ENCODE assay signal across 19 cellular contexts in the genomic region with DNA sequence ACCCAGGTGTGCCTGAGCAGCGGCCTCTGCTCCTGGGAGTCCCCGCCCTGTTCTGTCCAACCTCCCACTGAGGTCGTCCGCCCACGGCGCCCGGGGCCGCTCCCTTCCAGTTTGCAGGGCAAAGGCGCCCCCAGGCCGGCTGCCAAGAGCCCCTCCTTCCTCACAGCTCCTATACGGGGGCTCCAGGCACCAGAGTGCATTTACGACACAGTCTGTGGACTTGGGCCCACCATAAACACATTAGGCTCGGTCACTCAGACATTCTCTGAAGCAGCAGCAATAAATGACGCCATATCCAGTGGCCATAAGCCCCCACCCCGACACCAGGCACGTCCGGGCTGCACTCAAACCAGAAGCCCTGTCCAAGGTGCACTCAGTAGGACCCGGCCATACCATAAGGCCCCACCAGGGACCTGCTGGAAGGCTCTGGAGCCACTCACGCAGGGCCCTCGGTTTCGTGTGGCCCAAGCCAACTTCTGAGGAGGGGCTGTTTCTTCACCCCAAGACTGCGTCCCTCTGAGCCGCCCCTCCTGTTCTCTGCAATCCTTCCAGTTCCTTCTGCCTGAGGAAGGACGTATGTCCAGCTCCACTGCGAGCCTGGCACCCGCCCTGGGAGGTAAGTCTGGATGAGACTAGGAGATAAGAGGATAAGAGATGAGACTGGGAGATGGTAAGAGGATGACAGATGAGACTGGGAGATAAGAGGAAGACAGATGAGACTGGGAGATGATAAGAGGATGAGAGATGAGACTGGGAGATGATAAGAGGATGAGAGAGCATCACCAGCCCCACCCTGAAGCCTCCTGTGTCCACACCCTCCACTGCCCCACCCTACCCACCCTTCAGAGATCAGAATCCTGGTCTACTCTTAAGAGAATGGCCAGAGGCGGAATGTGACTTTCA. TPM values are rescaled to one million over a fixed set of nuclear protein-coding genes. Genes with fewer than 3 reads are reported as not detected.
"Had no signal": no experiment of that assay in that cellular context is flagged by ENCODE, and none has a peak within 500 bp of the region (broad histone marks: within the 10 kb centered on the region; RNA-seq: fewer than 3 reads in every experiment).

No MANE protein-coding gene starts in this region.

- H3K4me3 ChIP-seq: cardiac muscle cell, gastroesophageal sphincter, left lung, right atrium auricular region, smooth muscle cell had no signal

- H3K27ac ChIP-seq: cardiac muscle cell, gastroesophageal sphincter, left lung, right atrium auricular region had no signal

- ATAC-seq: gastroesophageal sphincter; left lung; natural killer cell treated with Interleukin-12 subunit alpha and Interleukin-12 subunit beta and Interleukin-15 and Interleukin-18, amount 100 ng/mL, for 72 hours; stimulated activated naive CD8-positive, alpha-beta T cell treated with anti-CD3 and anti-CD28 coated beads, Interleukin-15, Interleukin-2, amounts not matched to agents 100 U/mL and 50 U/mL, for 24 hours had no signal

- DNase-seq: activated CD4-positive, alpha-beta memory T cell treated with anti-CD3 and anti-CD28 coated beads, Interleukin-2, amount 10 ng/mL, durations not matched to agents 7 days and 5 days; activated CD4-positive, alpha-beta T cell treated with anti-CD3 and anti-CD28 coated beads for 4 hours; activated effector memory CD4-positive, alpha-beta T cell treated with Interleukin-2 at 50 U/mL for 16 hours; activated T-cell treated with anti-CD3 and anti-CD28 coated beads, Interleukin-2, amount 50 U/mL, for 24 hours; erythroblast; islet precursor cell; stimulated activated CD4-positive, alpha-beta T cell treated with anti-CD3 and anti-CD28 coated beads, Interleukin-4, amount 100 ng/mL, for 4 hours; stimulated activated CD8-positive, alpha-beta memory T cell treated with anti-CD3 and anti-CD28 coated beads, Interleukin-4, amount 100 ng/mL, for 48 hours; stimulated activated naive CD8-positive, alpha-beta T cell treated with anti-CD3 and anti-CD28 coated beads, Interleukin-15, Interleukin-2, amounts not matched to agents 100 U/mL and 50 U/mL, for 24 hours had no signal

- H3K4me1 ChIP-seq: left lung, right atrium auricular region had no signal

- H3K27me3 ChIP-seq: cardiac muscle cell, right atrium auricular region had no signal

- H3K9me3 ChIP-seq: gastroesophageal sphincter, left lung, right atrium auricular region had no signal

- H3K36me3 ChIP-seq: cardiac muscle cell, gastroesophageal sphincter, left lung, right atrium auricular region had no signal

RNA-seq across cellular contexts. Expression of gene SLC6A18, which starts 26.7 kb away (rescaled TPM):
- total RNA-seq: activated CD4-positive, alpha-beta memory T cell treated with anti-CD3 and anti-CD28 coated beads, Interleukin-2, amount 10 ng/mL, durations not matched to agents 7 days and 5 days; cardiac muscle cell; dermis microvascular lymphatic vessel endothelial cell; gastroesophageal sphincter; left lung; natural killer cell treated with Interleukin-12 subunit alpha and Interleukin-12 subunit beta and Interleukin-15 and Interleukin-18, amount 100 ng/mL, for 72 hours; omental fat pad; progenitor cell of endocrine pancreas; right atrium auricular region; smooth muscle cell; T-helper 1 cell treated with Interleukin-12 subunit alpha and Interleukin-12 subunit beta and Interleukin-4 antibody, amounts not matched to agents 30 ng/mL and 1 ng/mL, for 36 hours had no signal
- polyA plus RNA-seq: cardiac muscle cell, smooth muscle cell had no signal

RNA-seq across cellular contexts. Expression of gene TERT, which starts 42.9 kb away (rescaled TPM):
- total RNA-seq: dermis microvascular lymphatic vessel endothelial cell, gastroesophageal sphincter, omental fat pad, right atrium auricular region, smooth muscle cell had no signal
- polyA plus RNA-seq: cardiac muscle cell, smooth muscle cell had no signal

RNA-seq across cellular contexts. Expression of gene SLC6A19, which starts 50.5 kb away (rescaled TPM):
- total RNA-seq: activated CD4-positive, alpha-beta memory T cell treated with anti-CD3 and anti-CD28 coated beads, Interleukin-2, amount 10 ng/mL, durations not matched to agents 7 days and 5 days; dermis microvascular lymphatic vessel endothelial cell; gastroesophageal sphincter; left lung; natural killer cell treated with Interleukin-12 subunit alpha and Interleukin-12 subunit beta and Interleukin-15 and Interleukin-18, amount 100 ng/mL, for 72 hours; omental fat pad; right atrium auricular region; smooth muscle cell; T-helper 1 cell treated with Interleukin-12 subunit alpha and Interleukin-12 subunit beta and Interleukin-4 antibody, amounts not matched to agents 30 ng/mL and 1 ng/mL, for 36 hours had no signal
- polyA plus RNA-seq: smooth muscle cell had no signal
